In the genomic region with DNA sequence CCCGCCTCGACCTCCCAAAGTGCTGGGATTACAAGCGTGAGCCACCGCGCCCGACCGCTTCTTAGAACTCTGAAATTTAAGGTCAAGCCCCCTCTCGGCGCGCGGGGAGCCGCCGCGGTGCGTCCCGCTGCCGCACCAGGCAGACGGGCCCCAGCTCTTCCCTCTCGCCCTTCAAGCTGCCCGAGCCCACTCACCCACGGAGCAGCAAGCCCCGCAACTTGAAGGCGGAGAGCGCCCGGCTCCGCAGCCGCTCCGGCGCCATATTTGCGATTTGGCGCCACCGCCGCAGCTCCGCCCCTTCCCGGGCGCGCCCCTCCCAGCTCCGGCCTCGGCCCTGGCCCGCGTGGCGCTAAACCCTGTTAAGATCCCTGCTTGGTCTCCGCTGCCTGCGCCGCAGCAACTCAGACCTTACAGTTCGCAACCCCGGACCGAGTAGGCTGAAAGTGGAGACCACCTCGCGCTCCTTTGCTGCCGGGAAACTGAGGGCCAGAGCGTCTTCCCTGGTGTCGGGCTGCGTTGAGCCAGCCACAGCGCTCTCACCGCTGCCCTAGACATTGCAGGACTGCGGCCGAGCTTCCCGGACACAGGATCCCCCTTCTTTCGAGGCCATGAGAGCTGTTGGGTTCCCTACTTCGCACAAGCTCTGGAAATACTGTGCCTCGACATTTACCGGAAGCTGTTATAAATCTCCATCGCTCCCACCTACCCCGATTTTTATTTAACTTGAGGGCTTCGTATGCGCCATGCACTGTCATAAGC, we compare ENCODE assay signal across 8 cellular contexts. TPM values are rescaled to one million over a fixed set of nuclear protein-coding genes. Genes with fewer than 3 reads are reported as not detected.
DNase-seq lines count a peak whose midpoint lies in the region; ATAC-seq and TF ChIP-seq lines count a peak whose summit lies in the region.

A gene with protein sequence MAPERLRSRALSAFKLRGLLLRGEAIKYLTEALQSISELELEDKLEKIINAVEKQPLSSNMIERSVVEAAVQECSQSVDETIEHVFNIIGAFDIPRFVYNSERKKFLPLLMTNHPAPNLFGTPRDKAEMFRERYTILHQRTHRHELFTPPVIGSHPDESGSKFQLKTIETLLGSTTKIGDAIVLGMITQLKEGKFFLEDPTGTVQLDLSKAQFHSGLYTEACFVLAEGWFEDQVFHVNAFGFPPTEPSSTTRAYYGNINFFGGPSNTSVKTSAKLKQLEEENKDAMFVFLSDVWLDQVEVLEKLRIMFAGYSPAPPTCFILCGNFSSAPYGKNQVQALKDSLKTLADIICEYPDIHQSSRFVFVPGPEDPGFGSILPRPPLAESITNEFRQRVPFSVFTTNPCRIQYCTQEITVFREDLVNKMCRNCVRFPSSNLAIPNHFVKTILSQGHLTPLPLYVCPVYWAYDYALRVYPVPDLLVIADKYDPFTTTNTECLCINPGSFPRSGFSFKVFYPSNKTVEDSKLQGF (minus strand): TSS at position 273 of the 759 bp plus-strand sequence. CDS start 11 bp downstream, at position 262.

- peaks cover 50% of the 10 kb centered on the region for H3K4me1 Mint-ChIP-seq in activated T-cell treated with anti-CD3 and anti-CD28 coated beads, Interleukin-2, amount 50 U/mL, for 72 hours (ENCODE audit: low read depth)
- peaks cover 21 to 33% (median 25%) of the 10 kb centered on the region in 3 donors for H3K4me1 Mint-ChIP-seq in naive B cell
- H3K4me1 Mint-ChIP-seq in stimulated activated effector memory CD8-positive, alpha-beta T cell treated with anti-CD3 and anti-CD28 coated beads, Interleukin-12 subunit alpha, Interleukin-12 subunit beta, amount 100 ng/mL, for 72 hours, result peaks cover 34% of the 10 kb centered on the region

- no peaks in the 10 kb centered on the region for H3K27me3 Mint-ChIP-seq in activated T-cell treated with anti-CD3 and anti-CD28 coated beads, Interleukin-2, amount 50 U/mL, for 72 hours (ENCODE audit: low read depth)
- no peaks in the 10 kb centered on the region for H3K27me3 Mint-ChIP-seq in naive B cell

- no peaks in the 10 kb centered on the region for H3K9me3 Mint-ChIP-seq in activated T-cell treated with anti-CD3 and anti-CD28 coated beads, Interleukin-2, amount 50 U/mL, for 72 hours
- no peaks in the 10 kb centered on the region for H3K9me3 Mint-ChIP-seq in naive B cell
- H3K9me3 Mint-ChIP-seq in stimulated activated effector memory CD8-positive, alpha-beta T cell treated with anti-CD3 and anti-CD28 coated beads, Interleukin-12 subunit alpha, Interleukin-12 subunit beta, amount 100 ng/mL, for 72 hours, result no peaks in the 10 kb centered on the region

- peak within 1 kb of the TSS; percentile 88 to 92 for H3K4me3 Mint-ChIP-seq in activated T-cell treated with anti-CD3 and anti-CD28 coated beads, Interleukin-2, amount 50 U/mL, for 72 hours
- peak within 1 kb of the TSS; percentile 85 to 94 (median 88) for H3K4me3 Mint-ChIP-seq in naive B cell
- H3K4me3 Mint-ChIP-seq in stimulated activated effector memory CD8-positive, alpha-beta T cell treated with anti-CD3 and anti-CD28 coated beads, Interleukin-12 subunit alpha, Interleukin-12 subunit beta, amount 100 ng/mL, for 72 hours, result peak within 1 kb of the TSS; percentile 85

- H3K36me3 Mint-ChIP-seq in activated T-cell treated with anti-CD3 and anti-CD28 coated beads, Interleukin-2, amount 50 U/mL, for 72 hours (ENCODE audit: insufficient read depth in 2 of 2), result peaks cover 5 to 6% of the 10 kb centered on the region in 2 donors
- H3K36me3 Mint-ChIP-seq in naive B cell, result no peaks in the 10 kb centered on the region
- H3K36me3 Mint-ChIP-seq in stimulated activated effector memory CD8-positive, alpha-beta T cell treated with anti-CD3 and anti-CD28 coated beads, Interleukin-12 subunit alpha, Interleukin-12 subunit beta, amount 100 ng/mL, for 72 hours, result peaks cover 6% of the 10 kb centered on the region

- DNase-seq in DMS114 treated with DMSO at 0.1 percent for 48 hours (lab: John Stamatoyannopoulos, UW; ENCODE audit: unreplicated experiment) (peak; percentile 56), HuH-7 (ENCODE audit: low spot score) (peak; percentile 52), fibroblast of gingiva (ENCODE audit: low read depth) (peak; percentile 59), naive B cell (peak; percentile 72)
- DNase-seq in activated T-cell treated with anti-CD3 and anti-CD28 coated beads, Interleukin-2, amount 50 U/mL, for 72 hours, result peak; percentile 87 to 89
- DNase-seq in stimulated activated effector memory CD8-positive, alpha-beta T cell treated with anti-CD3 and anti-CD28 coated beads, Interleukin-12 subunit alpha, Interleukin-12 subunit beta, amount 100 ng/mL, for 72 hours (ENCODE audit: low spot score in 2 of 2), result peak; percentile 72 to 91

- H3K27ac Mint-ChIP-seq in activated T-cell treated with anti-CD3 and anti-CD28 coated beads, Interleukin-2, amount 50 U/mL, for 72 hours, result peak within 1 kb of the TSS; percentile 91
- H3K27ac Mint-ChIP-seq in naive B cell, result peak within 1 kb of the TSS; percentile 33 to 89 (median 81)
- peak within 1 kb of the TSS; percentile 88 for H3K27ac Mint-ChIP-seq in stimulated activated effector memory CD8-positive, alpha-beta T cell treated with anti-CD3 and anti-CD28 coated beads, Interleukin-12 subunit alpha, Interleukin-12 subunit beta, amount 100 ng/mL, for 72 hours

- ATAC-seq in GM21423 (IDR thresholded peaks at IDR 0.05; ENCODE audit: unreplicated experiment), result peak; percentile 83
- ATAC-seq in activated T-cell treated with anti-CD3 and anti-CD28 coated beads, Interleukin-2, amount 50 U/mL, for 72 hours (replicated peaks in 1 of 2), result peak; percentile 87 to 91
- peak; percentile 78 to 82 for ATAC-seq in naive B cell (ENCODE audit: low read depth in 2 of 2)
- peak; percentile 93 for ATAC-seq in stimulated activated effector memory CD8-positive, alpha-beta T cell treated with anti-CD3 and anti-CD28 coated beads, Interleukin-12 subunit alpha, Interleukin-12 subunit beta, amount 100 ng/mL, for 72 hours

TF ChIP-seq in PFSK-1, 5 proteins besides CTCF, POLR2A, EP300 and RAD21:
- TF ChIP-seq FOXP2 (optimal IDR thresholded peaks at IDR 0.05; ENCODE audit: borderline replicate concordance, extremely low read depth, extremely low read length, insufficient read depth) (no peak), TAF1 (IDR thresholded peaks at IDR 0.05; ENCODE audit: borderline replicate concordance, insufficient read depth, low read length) (peak; percentile 72; the same call in 1 of the 2 replicates), POLR2AphosphoS5 (IDR thresholded peaks at IDR 0.05; ENCODE audit: low read depth, low read length) (peak; percentile 72)

RNA-seq across cellular contexts. Expression of the gene that starts here (rescaled TPM):
- polyA plus RNA-seq in PFSK-1 (2012; ENCODE audit: insufficient read length, low read depth), result 4.1 TPM
- 10 to 100 TPM; 24.5 to 30.0 TPM for total RNA-seq in activated T-cell treated with anti-CD3 and anti-CD28 coated beads, Interleukin-2, amount 50 U/mL, for 72 hours
- polyA plus RNA-seq in naive B cell (ENCODE audit: low read depth in 6 of 6), result 1 to 10 TPM in 4 of 6 donors, under 1 TPM in 2; 0.34 to 4.7 (median 1.2) TPM

Comparison
In these comparisons a context has a peak if more than half of its experiments do, and no peak if none do; other contexts are left out.
1. Peak in every context shown above with its lines: DNase-seq and ATAC-seq.